1 cellular context compared by ENCODE assay signal in the genomic region with DNA sequence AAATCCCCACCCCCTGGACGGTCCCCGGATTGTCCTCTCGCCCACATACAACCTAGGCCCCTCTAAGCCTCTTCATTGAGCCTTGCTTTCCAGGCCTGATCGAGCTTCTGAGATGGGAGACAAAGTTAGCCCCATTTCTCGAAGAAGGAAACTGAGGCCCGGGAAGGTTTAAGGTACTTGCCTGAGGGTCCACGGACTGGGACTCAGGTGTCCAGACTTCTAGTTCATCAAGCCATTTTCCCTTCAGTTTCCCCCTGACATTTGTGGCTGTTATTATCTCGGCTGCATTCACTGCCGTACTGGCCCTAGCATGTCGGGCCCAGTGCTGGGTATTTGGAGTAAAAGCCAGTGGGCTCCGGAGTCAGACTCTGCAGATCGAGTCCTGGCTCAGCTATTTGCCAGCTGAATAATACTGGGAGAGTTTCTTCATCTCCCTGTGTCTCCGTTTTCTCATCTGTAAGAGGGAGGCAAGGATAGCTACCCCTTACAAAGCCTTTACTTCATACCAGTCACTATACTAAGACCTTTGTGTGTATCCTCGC.
TF ChIP-seq lines count a peak whose summit lies in the region.

No MANE protein-coding gene starts in this region.

TF ChIP-seq in IMR-90, 13 proteins besides CTCF, POLR2A, EP300 and RAD21 (continued from another document):
- TF ChIP-seq ELK1 (IDR thresholded peaks at IDR 0.05; ENCODE audit: borderline replicate concordance, low read depth, low read length) (no peak), NFE2L2 (IDR thresholded peaks at IDR 0.05; ENCODE audit: low read depth, low read length) (no peak)
